Comparison of ENCODE assay signal across 9 cellular contexts in the genomic region with DNA sequence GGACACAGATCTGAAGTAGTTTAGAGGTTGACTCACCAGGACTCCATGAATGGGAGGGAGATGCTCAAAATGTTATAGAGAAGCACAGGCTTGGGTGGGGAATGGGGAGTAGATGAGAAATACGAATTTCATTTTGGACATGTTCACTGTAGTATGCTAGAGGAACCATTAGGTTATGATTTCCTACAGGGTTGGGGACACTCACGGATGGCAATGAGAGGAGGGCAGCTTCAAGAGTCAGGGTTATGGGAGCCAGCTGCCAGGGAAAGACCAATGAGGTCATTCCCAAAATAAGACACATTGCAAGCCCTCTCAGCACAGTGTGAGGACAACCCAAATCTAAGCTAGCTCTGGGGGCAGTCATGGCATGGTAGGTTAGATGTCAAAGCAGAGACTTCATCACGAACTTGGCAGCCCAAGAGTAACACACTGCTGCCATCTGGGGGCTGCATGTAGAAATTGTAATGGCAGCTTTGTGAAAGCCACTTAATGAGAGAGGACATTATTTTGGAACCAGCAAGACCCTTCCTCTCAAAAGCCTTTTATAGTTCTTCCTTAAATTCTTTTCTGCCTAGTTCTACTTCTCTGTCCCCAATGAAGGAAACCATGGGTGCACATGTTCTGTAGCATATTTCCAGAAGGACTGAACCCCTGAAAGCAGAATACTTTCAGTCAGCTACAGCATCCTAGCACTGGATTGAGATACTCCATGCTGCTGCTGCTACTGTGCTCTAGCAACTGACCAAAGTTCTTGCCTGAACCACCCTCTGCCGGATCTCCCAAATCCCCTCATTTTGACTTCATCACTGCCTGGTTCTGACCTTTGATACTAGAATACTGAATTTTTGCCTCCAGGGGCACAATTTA. TPM values are rescaled to one million over a fixed set of nuclear protein-coding genes. Genes with fewer than 3 reads are reported as not detected.
A peak's percentile ranks its signal among the peaks of the same experiment; 100 is the strongest.
DNase-seq lines count a peak whose midpoint lies in the region; ATAC-seq and TF ChIP-seq lines count a peak whose summit lies in the region.
"Had no signal": no experiment of that assay in that cellular context is flagged by ENCODE, and none has a peak within 500 bp of the region (broad histone marks: within the 10 kb centered on the region; RNA-seq: fewer than 3 reads in every experiment).

No MANE protein-coding gene starts in this region.

- no peak overlapping the region for H4K91ac ChIP-seq in neuronal stem cell (ENCODE audit: low read depth, low read length, poor library complexity)

- H3K4me1 ChIP-seq in fibroblast of lung (ENCODE audit: control insufficient read depth, extremely low read depth, insufficient read depth, low read length) (no peaks in the 10 kb centered on the region), neuronal stem cell (ENCODE audit: control insufficient read depth in 2 of 2, insufficient read depth in 1 of 2, low read depth in 1 of 2, low read length in 2 of 2) (no peaks in the 10 kb centered on the region)

- no peak overlapping the region for H2BK15ac ChIP-seq in neuronal stem cell (ENCODE audit: low read length)

- H2AFZ ChIP-seq in fibroblast of lung (ENCODE audit: low read length) (no peak overlapping the region), neuronal stem cell (ENCODE audit: low read length) (peak overlapping the region; percentile 19)

- no peak overlapping the region for H3K23ac ChIP-seq in neuronal stem cell (ENCODE audit: low read depth, low read length, poor library complexity)

- no peaks in the 10 kb centered on the region for H3K79me2 ChIP-seq in fibroblast of lung (ENCODE audit: control insufficient read depth, insufficient read depth, low read length)

- H3K27me3 ChIP-seq in fibroblast of lung (ENCODE audit: control insufficient read depth, insufficient read depth, low read length), result no peaks in the 10 kb centered on the region
- H3K27me3 ChIP-seq in neuronal stem cell (ENCODE audit: control insufficient read depth in 3 of 3, insufficient read depth in 3 of 3, low read depth in 1 of 3, low read length in 3 of 3), result peaks cover 0 to 3% (median 0%) of the 10 kb centered on the region in 3 experiments

- WGBS in neuronal stem cell (ENCODE audit: extremely low coverage in 2 of 2, insufficient read length in 2 of 2, insufficient replicate concordance in 1 of 2), 2 donors, result no CpG with 5 or more reads among the region's 4 CpGs

- no peaks in the 10 kb centered on the region for H4K20me1 ChIP-seq in fibroblast of lung (ENCODE audit: control insufficient read depth, extremely low read depth, insufficient read depth, low read length)

- peak; percentile 60 for ATAC-seq in GM21576 (IDR thresholded peaks at IDR 0.05; ENCODE audit: unreplicated experiment)
- no peak for ATAC-seq in GM18517 (IDR thresholded peaks at IDR 0.05; ENCODE audit: unreplicated experiment)
- no peak for ATAC-seq in GM21515 (IDR thresholded peaks at IDR 0.05; ENCODE audit: unreplicated experiment)

- no peak overlapping the region for H3K4me3 ChIP-seq in fibroblast of lung (replicated peaks in 1 of 4; ENCODE audit: control extremely low read depth in 1 of 4, insufficient read depth in 1 of 4, low read depth in 3 of 4, low read length in 4 of 4)
- no peak overlapping the region for H3K4me3 ChIP-seq in neuronal stem cell (ENCODE audit: low read length in 2 of 2)

- no peak overlapping the region for H3K4ac ChIP-seq in neuronal stem cell (ENCODE audit: low read length)

- H2BK12ac ChIP-seq in neuronal stem cell (ENCODE audit: low read length), result no peak overlapping the region

- no peak overlapping the region for H2BK5ac ChIP-seq in neuronal stem cell (ENCODE audit: low read length)

- H2AK5ac ChIP-seq in neuronal stem cell (ENCODE audit: low read depth, low read length), result no peak overlapping the region

- DNase-seq in CD1c-positive myeloid dendritic cell (ENCODE audit: extremely low spot score) (peak; percentile 57), NCI-H2171 treated with DMSO at 0.1 percent for 48 hours (lab: John Stamatoyannopoulos, UW) (peak; percentile 0), fibroblast of lung (ENCODE audit: low read depth in 2 of 2) (peak; percentile 24 to 54), neuronal stem cell (ENCODE audit: low spot score) (peak; percentile 30)
- DNase-seq in activated CD4-positive, alpha-beta T cell treated with anti-CD3 and anti-CD28 coated beads, Interleukin-2, amount 50 U/mL, for 1 hour, result peak; percentile 13

- H3K4me2 ChIP-seq in fibroblast of lung (ENCODE audit: extremely low read depth, insufficient read depth, low read length) (no peak overlapping the region), neuronal stem cell (ENCODE audit: insufficient read depth, low read length, poor library complexity, severe bottlenecking) (no peak overlapping the region)

- no peak overlapping the region for H3K14ac ChIP-seq in neuronal stem cell (ENCODE audit: low read length)

- no peak overlapping the region for H4K8ac ChIP-seq in neuronal stem cell (ENCODE audit: low read depth, low read length)

- H3K36me3 ChIP-seq in fibroblast of lung (ENCODE audit: control insufficient read depth, insufficient read depth, low read length), result no peaks in the 10 kb centered on the region
- no peaks in the 10 kb centered on the region for H3K36me3 ChIP-seq in neuronal stem cell (replicated peaks in 1 of 2; ENCODE audit: control insufficient read depth in 2 of 2, insufficient read depth in 2 of 2, low read length in 2 of 2)

- TF ChIP-seq CTCF in fibroblast of lung (conservative IDR thresholded peaks at IDR 0.05 in 1 of 2, IDR thresholded peaks at IDR 0.05 in 1 of 2; ENCODE audit: low read depth in 1 of 2, low read length in 2 of 2), result peak; percentile 58 to 66

- H3K27ac ChIP-seq in fibroblast of lung (ENCODE audit: insufficient read depth, low read length) (no peak overlapping the region), neuronal stem cell (replicated peaks; ENCODE audit: low read length) (no peak overlapping the region)

- H3K9ac ChIP-seq in fibroblast of lung (ENCODE audit: insufficient read depth, low read length), result no peak overlapping the region
- H3K9ac ChIP-seq in neuronal stem cell (ENCODE audit: low read depth, low read length, poor library complexity), result no peak overlapping the region

- no peaks in the 10 kb centered on the region for H3K79me1 ChIP-seq in neuronal stem cell (ENCODE audit: low read depth, low read length)

- H3K18ac ChIP-seq in neuronal stem cell (ENCODE audit: low read length), result no peak overlapping the region

- H2BK120ac ChIP-seq in neuronal stem cell (ENCODE audit: low read depth, low read length), result no peak overlapping the region

- H3K9me3 ChIP-seq in fibroblast of lung (ENCODE audit: control insufficient read depth, insufficient read depth, low read depth, low read length) (no peaks in the 10 kb centered on the region), neuronal stem cell (replicated peaks in 1 of 2; ENCODE audit: control insufficient read depth in 2 of 2, insufficient read depth in 1 of 2, low read depth in 1 of 2, low read length in 2 of 2) (peaks cover 0 to 3% of the 10 kb centered on the region in 2 donors)

RNA-seq across cellular contexts. Expression of a gene that starts 16.2 kb away (rescaled TPM):
- total RNA-seq in fibroblast of lung, result under 0.01 TPM in 1 of 2 replicates, not detected in the other
- polyA plus RNA-seq in fibroblast of lung, result 0.07 TPM in 1 of 2 replicates, not detected in the other
- 0.06 TPM in 1 of 2 replicates, not detected in the other for polyA plus RNA-seq in fibroblast of lung (2012)
- not detected in 2 replicates for polyA minus RNA-seq in fibroblast of lung (ENCODE audit: low replicate concordance)
- polyA plus RNA-seq in neuronal stem cell (2013, experiment 1 of 2), result 0.91 TPM
- polyA plus RNA-seq in neuronal stem cell (2013, experiment 2 of 2), result 0.82 TPM
- polyA plus RNA-seq: immature natural killer cell had no signal

Comparison
In these comparisons a context has a peak if more than half of its experiments do, and no peak if none do; other contexts are left out.
1. DNase-seq: peak in every context shown above with its lines; median percentile 57 in CD1c-positive myeloid dendritic cell; 39 in fibroblast of lung; 30 in neuronal stem cell; 13 in activated CD4-positive, alpha-beta T cell treated with anti-CD3 and anti-CD28 coated beads, Interleukin-2, amount 50 U/mL, for 1 hour; 0 in NCI-H2171 treated with DMSO at 0.1 percent for 48 hours.